20 cellular contexts compared by ENCODE assay signal in genomic region chr3:101821503-101821902, GRCh38.
"Had no signal": no experiment of that assay in that cellular context is flagged by ENCODE, and none has a peak within 500 bp of the region (broad histone marks: within the 10 kb centered on the region; RNA-seq: fewer than 3 reads in every experiment).

No MANE protein-coding gene starts in this region.

- ATAC-seq: Panc1 had no signal

- H3K9me3 ChIP-seq: SK-N-SH had no signal

- DNase-seq: Karpas-422, KG1, MM.1S, NCI-H1092 treated with DMSO at 0.1 percent for 48 hours, NCI-H1436, NCI-H187, NCI-H2029, NCI-H2081 treated with DMSO at 0.1 percent for 48 hours, NCI-H2171, NCI-H226, NCI-H446, NCI-H510A, NCI-H524 treated with DMSO at 0.1 percent for 48 hours, NCI-H69, NCI-H774, SHP77, SK-N-SH had no signal

- H3K27ac ChIP-seq: HL-60, RWPE1 had no signal
